ENCODE assay signal across 12 cellular contexts in the genomic region with DNA sequence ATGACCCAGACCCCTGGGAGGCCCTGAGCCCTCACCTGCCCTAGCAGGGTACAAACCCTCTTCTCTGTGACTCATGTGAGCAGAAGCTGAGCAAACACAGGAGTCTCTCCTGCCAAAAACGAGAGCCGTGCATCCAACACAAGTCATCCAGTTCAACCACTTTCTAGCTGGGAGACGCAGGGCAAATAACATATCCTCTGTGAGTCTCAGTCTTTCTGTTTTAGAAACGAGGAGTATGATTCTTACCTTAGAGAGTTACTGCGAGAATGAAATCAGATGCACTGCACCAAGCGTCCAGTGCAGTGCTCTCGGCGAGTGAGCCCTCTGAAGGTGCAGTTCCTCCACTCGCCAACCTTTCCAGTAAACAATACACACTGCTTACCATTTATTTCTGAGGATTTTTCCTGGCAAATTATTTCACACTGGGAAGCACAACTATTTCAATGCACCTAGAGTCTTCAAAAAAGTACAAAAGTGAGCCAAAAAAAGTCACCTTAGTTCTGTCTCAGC.
DNase-seq lines count a peak whose midpoint lies in the region; ATAC-seq, FAIRE-seq and TF ChIP-seq lines count a peak whose summit lies in the region.
"Had no signal": no experiment of that assay in that cellular context is flagged by ENCODE, and none has a peak within 500 bp of the region (broad histone marks: within the 10 kb centered on the region; RNA-seq: fewer than 3 reads in every experiment).

No MANE protein-coding gene starts in this region.

- no peaks in the 10 kb centered on the region for H3K9me3 ChIP-seq in suprapubic skin

- H3K4me1 ChIP-seq in suprapubic skin, result no peaks in the 10 kb centered on the region
- H3K4me1 ChIP-seq: parathyroid adenoma had no signal

- 48% methylated on average over 9 of the region's 9 CpGs for whole genome bisulfite sequencing in suprapubic skin

- no peak for TF ChIP-seq POLR2A in suprapubic skin (IDR thresholded peaks at IDR 0.05)

- DNase-seq in NCI-H2171 treated with DMSO at 0.1 percent for 48 hours (lab: John Stamatoyannopoulos, UW) (peak; percentile 62), NCI-H2171 (lab: John Stamatoyannopoulos, UW) (no peak), NCI-H510A treated with DMSO at 0.1 percent for 48 hours (lab: John Stamatoyannopoulos, UW) (peak; percentile 65), bronchial epithelial cell (ENCODE audit: low read depth) (peak; percentile 21), suprapubic skin (ENCODE audit: low spot score in 2 of 2) (no peak), NCI-H1105 treated with DMSO at 0.1 percent for 48 hours (lab: John Stamatoyannopoulos, UW) (no peak)
- no peak for DNase-seq in stimulated activated CD4-positive, alpha-beta T cell treated with anti-CD3 and anti-CD28 coated beads, Interleukin-1b, Interleukin-23, amount 100 ng/mL, for 48 hours
- DNase-seq: activated effector memory CD4-positive, alpha-beta T cell treated with anti-CD3 and anti-CD28 coated beads, Interleukin-2, amount 50 U/mL, for 16 hours; NCI-H1105; T-helper 9 cell had no signal

- peak overlapping the region; percentile 5 for H3K27ac ChIP-seq in suprapubic skin
- H3K27ac ChIP-seq: parathyroid adenoma had no signal

- no peak for ATAC-seq in GM19455 (IDR thresholded peaks at IDR 0.05; ENCODE audit: unreplicated experiment)

- H3K36me3 ChIP-seq in bronchial epithelial cell (ENCODE audit: control insufficient read depth, insufficient read depth, low read length) (no peaks in the 10 kb centered on the region), suprapubic skin (no peaks in the 10 kb centered on the region)

- no peak overlapping the region for H3K4me3 ChIP-seq in bronchial epithelial cell (ENCODE audit: low read depth, low read length)
- H3K4me3 ChIP-seq in suprapubic skin, result no peak overlapping the region

- peak; percentile 40 for FAIRE-seq in bronchial epithelial cell (lab: Jason Lieb, UNC)

- no peak for TF ChIP-seq EP300 in suprapubic skin (IDR thresholded peaks at IDR 0.05)

- H3K27me3 ChIP-seq in bronchial epithelial cell (ENCODE audit: control insufficient read depth, insufficient read depth, low read length), result no peaks in the 10 kb centered on the region
- no peaks in the 10 kb centered on the region for H3K27me3 ChIP-seq in suprapubic skin

- TF ChIP-seq CTCF in bronchial epithelial cell (IDR thresholded peaks at IDR 0.05; ENCODE audit: insufficient read depth, low read length, severe bottlenecking) (no peak), suprapubic skin (IDR thresholded peaks at IDR 0.05) (no peak)

Comparison
In these comparisons a context has a peak if more than half of its experiments do, and no peak if none do; other contexts are left out.
1. DNase-seq: peak in NCI-H2171 treated with DMSO at 0.1 percent for 48 hours (single experiment), NCI-H510A treated with DMSO at 0.1 percent for 48 hours (single experiment) and bronchial epithelial cell (single experiment); none in NCI-H2171 (single experiment), suprapubic skin (0 of 2), NCI-H1105 treated with DMSO at 0.1 percent for 48 hours (single experiment) and stimulated activated CD4-positive, alpha-beta T cell treated with anti-CD3 and anti-CD28 coated beads, Interleukin-1b, Interleukin-23, amount 100 ng/mL, for 48 hours (single experiment).